ENCODE assay signal across 9 cellular contexts in the genomic region with DNA sequence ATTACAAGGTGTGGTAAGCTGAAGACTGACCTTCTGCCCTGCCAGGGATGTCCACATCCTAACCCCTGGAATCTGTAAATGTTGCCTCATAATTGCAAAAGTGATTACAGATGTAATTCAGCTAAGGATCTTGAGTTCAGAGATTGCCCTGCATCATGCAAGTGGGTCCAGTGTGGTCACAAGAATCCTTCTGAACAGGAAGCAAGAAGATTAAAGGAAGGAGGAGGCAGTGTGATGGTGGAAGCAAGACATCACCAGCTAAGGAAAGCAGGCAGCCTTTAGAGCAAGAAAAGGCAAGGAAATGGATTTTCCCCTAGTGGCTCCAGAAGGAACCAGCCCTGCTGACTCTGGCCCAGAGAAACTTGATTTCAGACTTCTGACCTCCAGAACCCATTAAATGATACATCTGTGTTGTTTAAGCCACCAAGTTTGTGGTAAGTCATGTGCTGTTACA.
A peak's percentile ranks its signal among the peaks of the same experiment; 100 is the strongest.
DNase-seq lines count a peak whose midpoint lies in the region; ATAC-seq and TF ChIP-seq lines count a peak whose summit lies in the region.
"Had no signal": no experiment of that assay in that cellular context is flagged by ENCODE, and none has a peak within 500 bp of the region (broad histone marks: within the 10 kb centered on the region; RNA-seq: fewer than 3 reads in every experiment).

No MANE protein-coding gene starts in this region.

- H3K4me2 ChIP-seq in OCI-LY1 (ENCODE audit: low read length) (no peak overlapping the region), fibroblast of lung (ENCODE audit: extremely low read depth, insufficient read depth, low read length) (peak overlapping the region; percentile 23)

- H3K4me1 ChIP-seq in OCI-LY1 (ENCODE audit: insufficient read depth, low read length, severe bottlenecking) (peaks cover 74% of the 10 kb centered on the region), fibroblast of lung (ENCODE audit: control insufficient read depth, extremely low read depth, insufficient read depth, low read length) (peaks cover 9% of the 10 kb centered on the region), psoas muscle (no peaks in the 10 kb centered on the region)

- H3K27ac ChIP-seq in OCI-LY1 (ENCODE audit: low read depth, low read length, poor library complexity, severe bottlenecking) (peak overlapping the region; percentile 31), fibroblast of lung (ENCODE audit: insufficient read depth, low read length) (no peak overlapping the region), psoas muscle (no peak overlapping the region)

- H3K9ac ChIP-seq in OCI-LY1 (ENCODE audit: low read length) (no peak overlapping the region), fibroblast of lung (ENCODE audit: insufficient read depth, low read length) (no peak overlapping the region)

- no peak for TF ChIP-seq CTCF in OCI-LY1 (IDR thresholded peaks at IDR 0.05; ENCODE audit: low read length)
- TF ChIP-seq CTCF in fibroblast of lung (conservative IDR thresholded peaks at IDR 0.05 in 1 of 2, IDR thresholded peaks at IDR 0.05 in 1 of 2; ENCODE audit: low read depth in 1 of 2, low read length in 2 of 2) = peak; percentile 50 to 58
- peak; percentile 10 for TF ChIP-seq CTCF in psoas muscle (IDR thresholded peaks at IDR 0.05)

- ATAC-seq in psoas muscle (no peak), HG03442 (IDR thresholded peaks at IDR 0.05; ENCODE audit: unreplicated experiment) (no peak), HG03095 (IDR thresholded peaks at IDR 0.05; ENCODE audit: unreplicated experiment) (no peak)

- H2AFZ ChIP-seq in OCI-LY1 (ENCODE audit: low read length) (no peak overlapping the region), fibroblast of lung (ENCODE audit: low read length) (peak overlapping the region; percentile 12)

- intact Hi-C loops in psoas muscle (cut with DNase I) = no loop called here

- DNase-seq in GM04503 (ENCODE audit: low read depth) (peak; percentile 13), fibroblast of lung (ENCODE audit: low read depth in 2 of 2) (peak; percentile 16 to 51), psoas muscle (no peak), NCI-H2107 (lab: John Stamatoyannopoulos, UW) (no peak), NCI-H446 (lab: John Stamatoyannopoulos, UW) (no peak)
- DNase-seq: caudate nucleus had no signal

- H3K4me3 ChIP-seq in OCI-LY1 (ENCODE audit: low read depth, low read length, poor library complexity, severe bottlenecking) (no peak overlapping the region), fibroblast of lung (replicated peaks in 1 of 4; ENCODE audit: control extremely low read depth in 1 of 4, insufficient read depth in 1 of 4, low read depth in 3 of 4, low read length in 4 of 4) (no peak overlapping the region), psoas muscle (no peak overlapping the region)

- H3K36me3 ChIP-seq in OCI-LY1 (ENCODE audit: insufficient read depth, low read length) (no peaks in the 10 kb centered on the region), fibroblast of lung (ENCODE audit: control insufficient read depth, insufficient read depth, low read length) (no peaks in the 10 kb centered on the region), psoas muscle (ENCODE audit: insufficient read depth in 1 of 2, low read depth in 1 of 2) (no peaks in the 10 kb centered on the region)

- no peaks in the 10 kb centered on the region for H3K9me2 ChIP-seq in OCI-LY1 (ENCODE audit: low read depth, low read length)

- H3K79me2 ChIP-seq in OCI-LY1 (ENCODE audit: insufficient read depth, low read length) (peaks cover 14% of the 10 kb centered on the region), fibroblast of lung (ENCODE audit: control insufficient read depth, insufficient read depth, low read length) (no peaks in the 10 kb centered on the region)

- no peaks in the 10 kb centered on the region for H3F3A ChIP-seq in OCI-LY1 (ENCODE audit: insufficient read depth, low read length)

- no peaks in the 10 kb centered on the region for H3K9me3 ChIP-seq in OCI-LY1 (ENCODE audit: low read length)
- H3K9me3 ChIP-seq in fibroblast of lung (ENCODE audit: control insufficient read depth, insufficient read depth, low read depth, low read length) = no peaks in the 10 kb centered on the region
- H3K9me3 ChIP-seq in psoas muscle = no peaks in the 10 kb centered on the region

- H3K27me3 ChIP-seq in OCI-LY1 (ENCODE audit: insufficient read depth, low read length) (no peaks in the 10 kb centered on the region), fibroblast of lung (ENCODE audit: control insufficient read depth, insufficient read depth, low read length) (no peaks in the 10 kb centered on the region), psoas muscle (ENCODE audit: insufficient read depth in 3 of 3, low read length in 2 of 3) (no peaks in the 10 kb centered on the region)

- H4K20me1 ChIP-seq in OCI-LY1 (ENCODE audit: insufficient read depth, low read length) = no peaks in the 10 kb centered on the region; the same call in 1 of the 2 replicates
- H4K20me1 ChIP-seq in fibroblast of lung (ENCODE audit: control insufficient read depth, extremely low read depth, insufficient read depth, low read length) = no peaks in the 10 kb centered on the region

Comparison
In these comparisons a context has a peak if more than half of its experiments do, and no peak if none do; other contexts are left out.
1. DNase-seq: peak in GM04503 (single experiment) and fibroblast of lung (2 of 2); none in psoas muscle (0 of 2), NCI-H2107 (single experiment) and NCI-H446 (0 of 2).